In genomic region chr1:158687037-158687436, GRCh38 we compare ENCODE assay signal across 18 cellular contexts. TPM values are rescaled to one million over a fixed set of nuclear protein-coding genes. Genes with fewer than 3 reads are reported as not detected.
DNase-seq lines count a peak whose midpoint lies in the region; TF ChIP-seq lines count a peak whose summit lies in the region.
"Had no signal": no experiment of that assay in that cellular context is flagged by ENCODE, and none has a peak within 500 bp of the region (broad histone marks: within the 10 kb centered on the region; RNA-seq: fewer than 3 reads in every experiment).

No MANE protein-coding gene starts in this region.

- H3K4me3 ChIP-seq in CD8-positive, alpha-beta memory T cell (ENCODE audit: low read length): no peak overlapping the region
- H3K4me3 ChIP-seq: GM23248 had no signal

- peaks cover 0 to 3% (median 0%) of the 10 kb centered on the region in 5 donors for H3K9me3 Mint-ChIP-seq in CD8-positive, alpha-beta memory T cell

- no peaks in the 10 kb centered on the region for H3K9me3 ChIP-seq in CD8-positive, alpha-beta memory T cell (ENCODE audit: low read length)
- H3K9me3 ChIP-seq: Caco-2 had no signal

- TF ChIP-seq POLR2A in erythroblast (IDR thresholded peaks at IDR 0.05; ENCODE audit: low read length): no peak

- H3K27ac Mint-ChIP-seq in CD8-positive, alpha-beta memory T cell: no peak overlapping the region
- H3K27ac Mint-ChIP-seq: CD4-positive, alpha-beta memory T cell had no signal

- intact Hi-C loops in cardiac septum (cut with DNase I): no loop called here

- DNase-seq in CD8-positive, alpha-beta memory T cell: no peak
- DNase-seq in OCI-M1 (lab: John Stamatoyannopoulos, UW) (peak; percentile 62), erythroblast (lab: John Stamatoyannopoulos, UW) (peak; percentile 45 to 70), cardiac septum (ENCODE audit: low spot score) (no peak), NK-92 (lab: John Stamatoyannopoulos, UW; ENCODE audit: unreplicated experiment) (no peak), Kasumi-1 (lab: John Stamatoyannopoulos, UW) (no peak)
- DNase-seq: 8988T; C1 segment of cervical spinal cord; Caco-2; CD4-positive, alpha-beta memory T cell; DMS153; DND-41; H7; HCEC 1CT had no signal

- H3K27me3 ChIP-seq in CD8-positive, alpha-beta memory T cell (ENCODE audit: insufficient read depth, low read length, poor library complexity, severe bottlenecking): peaks cover 4% of the 10 kb centered on the region

- POLR2A ChIA-PET in CD8-positive, alpha-beta memory T cell (lab: Charles Lee): no interaction called here

- H3K36me3 Mint-ChIP-seq in CD8-positive, alpha-beta memory T cell: no peaks in the 10 kb centered on the region
- H3K36me3 Mint-ChIP-seq: CD4-positive, alpha-beta memory T cell had no signal

- H3K4me1 Mint-ChIP-seq in CD8-positive, alpha-beta memory T cell: no peaks in the 10 kb centered on the region
- H3K4me1 Mint-ChIP-seq: CD4-positive, alpha-beta memory T cell had no signal

- no peak overlapping the region for H3K4me3 Mint-ChIP-seq in CD8-positive, alpha-beta memory T cell
- H3K4me3 Mint-ChIP-seq: CD4-positive, alpha-beta memory T cell had no signal

- CTCF ChIA-PET in CD8-positive, alpha-beta memory T cell (lab: Charles Lee): no interaction called here

- no peaks in the 10 kb centered on the region for H3K36me3 ChIP-seq in CD8-positive, alpha-beta memory T cell (ENCODE audit: insufficient read depth, low read length)

- H3K27ac ChIP-seq in CD8-positive, alpha-beta memory T cell (ENCODE audit: low read depth, low read length): peak overlapping the region; percentile 70
- H3K27ac ChIP-seq: GM23248 had no signal

- no peaks in the 10 kb centered on the region for H3K4me1 ChIP-seq in CD8-positive, alpha-beta memory T cell (ENCODE audit: insufficient read depth, low read length)
- H3K4me1 ChIP-seq: Caco-2 had no signal

- peaks cover 15 to 55% of the 10 kb centered on the region in 2 donors for H3K27me3 Mint-ChIP-seq in CD8-positive, alpha-beta memory T cell

RNA-seq across cellular contexts. Expression of gene SPTA1, which starts 0.5 kb away (rescaled TPM):
- total RNA-seq in CD8-positive, alpha-beta memory T cell: not detected
- polyA plus RNA-seq in CD8-positive, alpha-beta memory T cell: not detected
- 0.43 TPM for total RNA-seq in cardiac septum
- total RNA-seq: A673; Caco-2; CD4-positive, alpha-beta memory T cell; GM23248; H1; H7 had no signal
- polyA plus RNA-seq: BJ; CD4-positive, alpha-beta memory T cell; GM23248; H1 had no signal

RNA-seq across cellular contexts. Expression of gene OR6K2, which starts 13.4 kb away (rescaled TPM):
- total RNA-seq in CD8-positive, alpha-beta memory T cell: not detected
- polyA plus RNA-seq in CD8-positive, alpha-beta memory T cell: not detected
- total RNA-seq in cardiac septum: not detected
- total RNA-seq: A673; Caco-2; CD4-positive, alpha-beta memory T cell; GM23248; H1; H7 had no signal
- polyA plus RNA-seq: BJ; CD4-positive, alpha-beta memory T cell; GM23248; H1 had no signal

RNA-seq across cellular contexts. Expression of gene OR6K3, which starts 33.5 kb away (rescaled TPM):
- not detected for total RNA-seq in CD8-positive, alpha-beta memory T cell
- polyA plus RNA-seq in CD8-positive, alpha-beta memory T cell: not detected
- total RNA-seq in cardiac septum: not detected
- total RNA-seq: A673; Caco-2; CD4-positive, alpha-beta memory T cell; GM23248; H1; H7 had no signal
- polyA plus RNA-seq: BJ; CD4-positive, alpha-beta memory T cell; GM23248; H1 had no signal

Comparison
In these comparisons a context has a peak if more than half of its experiments do, and no peak if none do; other contexts are left out.
1. DNase-seq: peak in OCI-M1 (single experiment) and erythroblast (2 of 2); none in CD8-positive, alpha-beta memory T cell (0 of 5), cardiac septum (single experiment), NK-92 (single experiment) and Kasumi-1 (0 of 2).